8 cellular contexts compared by ENCODE assay signal in the genomic region with DNA sequence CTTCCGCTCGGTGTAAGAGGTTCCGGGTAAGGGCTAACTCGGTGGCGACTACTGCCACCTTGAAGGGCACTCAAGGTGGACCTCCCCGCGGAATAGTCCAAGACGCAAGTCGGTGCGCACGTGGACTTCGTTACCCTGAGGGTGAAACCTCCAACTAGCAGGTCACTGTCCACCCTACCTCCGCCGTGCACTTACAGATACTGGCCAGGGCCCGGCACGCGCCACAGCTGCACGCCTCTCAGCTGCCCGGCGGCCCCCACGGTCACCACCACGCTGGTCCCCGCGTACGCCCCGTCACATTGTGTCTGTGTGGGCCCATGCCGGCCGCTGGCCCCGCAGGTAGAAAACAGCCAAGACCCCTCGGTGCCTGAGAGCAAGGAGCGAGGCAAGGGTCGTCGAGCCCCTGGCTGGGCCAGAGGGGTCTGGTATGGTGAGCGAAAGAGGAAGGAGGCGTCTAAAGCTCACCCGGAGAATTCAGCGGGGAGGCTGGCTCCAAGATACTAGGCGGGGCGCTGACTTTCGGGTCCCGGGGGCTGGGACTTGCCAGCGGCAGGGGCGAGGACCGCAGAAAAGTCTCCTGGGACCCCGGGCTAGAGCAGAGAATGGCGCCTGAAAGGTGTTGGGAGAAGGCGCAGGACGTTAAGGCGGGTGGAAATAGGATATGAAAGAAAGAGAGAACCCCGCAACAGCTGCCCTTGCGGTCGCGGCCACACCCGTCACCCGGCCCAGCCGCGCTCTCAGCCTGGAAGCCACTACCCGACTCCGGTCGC. TPM values are rescaled to one million over a fixed set of nuclear protein-coding genes. Genes with fewer than 3 reads are reported as not detected.
DNase-seq lines count a peak whose midpoint lies in the region; ATAC-seq and TF ChIP-seq lines count a peak whose summit lies in the region.

No MANE protein-coding gene starts in this region.

- peaks cover 27% of the 10 kb centered on the region for H3K4me1 Mint-ChIP-seq in T-helper 2 cell treated with Interferon-gamma antibody and Interleukin-4, amounts not matched to agents 5 μg/mL and 100 μg/mL, for 36 hours (ENCODE audit: low read depth)
- peaks cover 1% of the 10 kb centered on the region for H3K4me1 Mint-ChIP-seq in progenitor cell of endocrine pancreas (ENCODE audit: low read depth)

- H3K9me3 Mint-ChIP-seq in T-helper 2 cell treated with Interferon-gamma antibody and Interleukin-4, amounts not matched to agents 5 μg/mL and 100 μg/mL, for 36 hours: no peaks in the 10 kb centered on the region
- H3K9me3 Mint-ChIP-seq in progenitor cell of endocrine pancreas (ENCODE audit: low read depth): no peaks in the 10 kb centered on the region

- H3K4me3 ChIP-seq in foreskin fibroblast (ENCODE audit: low read depth in 1 of 2, low read length in 2 of 2): peak overlapping the region; percentile 34 to 51

- peaks cover 36% of the 10 kb centered on the region for H3K27me3 Mint-ChIP-seq in T-helper 2 cell treated with Interferon-gamma antibody and Interleukin-4, amounts not matched to agents 5 μg/mL and 100 μg/mL, for 36 hours (ENCODE audit: low read depth)
- peaks cover 55% of the 10 kb centered on the region for H3K27me3 Mint-ChIP-seq in progenitor cell of endocrine pancreas

- no peak overlapping the region for H3K27ac Mint-ChIP-seq in T-helper 2 cell treated with Interferon-gamma antibody and Interleukin-4, amounts not matched to agents 5 μg/mL and 100 μg/mL, for 36 hours
- no peak overlapping the region for H3K27ac Mint-ChIP-seq in progenitor cell of endocrine pancreas

- H3K4me3 Mint-ChIP-seq in T-helper 2 cell treated with Interferon-gamma antibody and Interleukin-4, amounts not matched to agents 5 μg/mL and 100 μg/mL, for 36 hours: peak overlapping the region; percentile 79
- H3K4me3 Mint-ChIP-seq in progenitor cell of endocrine pancreas (ENCODE audit: low read depth): peak overlapping the region; percentile 65

- no peak for TF ChIP-seq CTCF in foreskin fibroblast (IDR thresholded peaks at IDR 0.05; ENCODE audit: low read depth, low read length)
- no peak for TF ChIP-seq CTCF in progenitor cell of endocrine pancreas (IDR thresholded peaks at IDR 0.05; ENCODE audit: unreplicated experiment)

- DNase-seq in DMS 273 (lab: John Stamatoyannopoulos, UW; ENCODE audit: unreplicated experiment) (peak; percentile 53), DMS 273 treated with DMSO at 0.1 percent for 48 hours (lab: John Stamatoyannopoulos, UW) (no peak), foreskin fibroblast (peak in 1 of 2 donors; percentile 50), progenitor cell of endocrine pancreas (ENCODE audit: low spot score, unreplicated experiment) (no peak), AML-193 (lab: John Stamatoyannopoulos, UW) (no peak)
- no peak for DNase-seq in T-helper 2 cell treated with Interferon-gamma antibody and Interleukin-4, amounts not matched to agents 5 μg/mL and 100 μg/mL, for 36 hours (ENCODE audit: low spot score)
- no peak for DNase-seq in activated effector memory CD4-positive, alpha-beta T cell treated with anti-CD3 and anti-CD28 coated beads, Interleukin-2, amount 50 U/mL, for 16 hours

- peaks cover 6% of the 10 kb centered on the region for H3K36me3 Mint-ChIP-seq in T-helper 2 cell treated with Interferon-gamma antibody and Interleukin-4, amounts not matched to agents 5 μg/mL and 100 μg/mL, for 36 hours (ENCODE audit: low read depth)
- H3K36me3 Mint-ChIP-seq in progenitor cell of endocrine pancreas (ENCODE audit: insufficient read depth): peaks cover 8% of the 10 kb centered on the region

- no peak for ATAC-seq in HG02588 (IDR thresholded peaks at IDR 0.05; ENCODE audit: unreplicated experiment)

RNA-seq across cellular contexts. Expression of a gene that starts 0.9 kb away (rescaled TPM):
- 0.55 and 1.2 TPM in 2 replicates for total RNA-seq in progenitor cell of endocrine pancreas

RNA-seq across cellular contexts. Expression of a gene that starts 19.0 kb away (rescaled TPM):
- 0.89 and 1.0 TPM in 2 replicates for total RNA-seq in progenitor cell of endocrine pancreas

RNA-seq across cellular contexts. Expression of a gene that starts 31.4 kb away (rescaled TPM):
- 63.8 and 69.4 TPM in 2 replicates for total RNA-seq in progenitor cell of endocrine pancreas

RNA-seq across cellular contexts. Expression of a gene that starts 46.3 kb away (rescaled TPM):
- 86.7 and 106 TPM in 2 replicates for total RNA-seq in progenitor cell of endocrine pancreas
